ENCODE assay signal across 10 cellular contexts in genomic region chr5:12292610-12293204, GRCh38.
DNase-seq lines count a peak whose midpoint lies in the region; ATAC-seq and TF ChIP-seq lines count a peak whose summit lies in the region.
"Had no signal": no experiment of that assay in that cellular context is flagged by ENCODE, and none has a peak within 500 bp of the region (broad histone marks: within the 10 kb centered on the region; RNA-seq: fewer than 3 reads in every experiment).

No MANE protein-coding gene starts in this region.

- no peaks in the 10 kb centered on the region for H3K36me3 Mint-ChIP-seq in activated CD8-positive, alpha-beta T cell treated with anti-CD3 and anti-CD28 coated beads for 36 hours (ENCODE audit: low read depth)
- no peaks in the 10 kb centered on the region for H3K36me3 Mint-ChIP-seq in activated CD8-positive, alpha-beta T cell treated with anti-CD3 and anti-CD28 coated beads, Interleukin-2, amount 10 ng/mL, durations not matched to agents 7 days and 5 days (ENCODE audit: low read depth)
- no peaks in the 10 kb centered on the region for H3K36me3 Mint-ChIP-seq in type B pancreatic cell
- no peaks in the 10 kb centered on the region for H3K36me3 Mint-ChIP-seq in natural killer cell treated with Interleukin-12 subunit alpha and Interleukin-12 subunit beta and Interleukin-15 and Interleukin-18, amount 100 ng/mL, for 72 hours

- no peaks in the 10 kb centered on the region for H3K27me3 Mint-ChIP-seq in activated CD8-positive, alpha-beta T cell treated with anti-CD3 and anti-CD28 coated beads for 36 hours
- H3K27me3 Mint-ChIP-seq in activated CD8-positive, alpha-beta T cell treated with anti-CD3 and anti-CD28 coated beads, Interleukin-2, amount 10 ng/mL, durations not matched to agents 7 days and 5 days (ENCODE audit: low read depth), result no peaks in the 10 kb centered on the region
- H3K27me3 Mint-ChIP-seq in type B pancreatic cell, result no peaks in the 10 kb centered on the region
- no peaks in the 10 kb centered on the region for H3K27me3 Mint-ChIP-seq in natural killer cell treated with Interleukin-12 subunit alpha and Interleukin-12 subunit beta and Interleukin-15 and Interleukin-18, amount 100 ng/mL, for 72 hours
- H3K27me3 Mint-ChIP-seq: activated CD4-positive, alpha-beta memory T cell treated with anti-CD3 and anti-CD28 coated beads, Interleukin-2, amount 10 ng/mL, durations not matched to agents 7 days and 5 days had no signal

- CTCF ChIA-PET in activated CD8-positive, alpha-beta T cell treated with anti-CD3 and anti-CD28 coated beads for 36 hours (lab: Charles Lee), result no interaction called here
- CTCF ChIA-PET in activated CD8-positive, alpha-beta T cell treated with anti-CD3 and anti-CD28 coated beads, Interleukin-2, amount 10 ng/mL, durations not matched to agents 7 days and 5 days (lab: Charles Lee), result no interaction called here

- no peak for DNase-seq in activated CD8-positive, alpha-beta T cell treated with anti-CD3 and anti-CD28 coated beads for 36 hours
- no peak for DNase-seq in activated CD8-positive, alpha-beta T cell treated with anti-CD3 and anti-CD28 coated beads, Interleukin-2, amount 10 ng/mL, durations not matched to agents 7 days and 5 days
- DNase-seq in NCI-H82 treated with DMSO at 0.1 percent for 48 hours (lab: John Stamatoyannopoulos, UW; ENCODE audit: unreplicated experiment), result peak; percentile 9
- DNase-seq in T47D (ENCODE audit: low read depth in 1 of 2, low spot score in 1 of 2), result peak; percentile 1 to 77
- no peak for DNase-seq in type B pancreatic cell (ENCODE audit: extremely low spot score, unreplicated experiment)
- DNase-seq in activated T-cell treated with anti-CD3 and anti-CD28 coated beads, Interleukin-2, amount 50 U/mL, for 48 hours, result no peak
- DNase-seq in natural killer cell treated with Interleukin-12 subunit alpha and Interleukin-12 subunit beta and Interleukin-15 and Interleukin-18, amount 100 ng/mL, for 72 hours (ENCODE audit: low spot score), result no peak
- DNase-seq: activated CD4-positive, alpha-beta memory T cell treated with anti-CD3 and anti-CD28 coated beads, Interleukin-2, amount 10 ng/mL, durations not matched to agents 7 days and 5 days; left ventricle myocardium superior had no signal

- POLR2A ChIA-PET in activated CD8-positive, alpha-beta T cell treated with anti-CD3 and anti-CD28 coated beads for 36 hours (lab: Charles Lee), result no interaction called here
- POLR2A ChIA-PET in activated CD8-positive, alpha-beta T cell treated with anti-CD3 and anti-CD28 coated beads, Interleukin-2, amount 10 ng/mL, durations not matched to agents 7 days and 5 days (lab: Charles Lee), result no interaction called here

- in situ Hi-C loops in T47D (cut with HindIII; ENCODE audit: low pct_unique_long_range_greater_than_20kb, low sequenced_read_pairs), result no loop called here

- peaks cover 16% of the 10 kb centered on the region for H3K9me3 Mint-ChIP-seq in activated CD8-positive, alpha-beta T cell treated with anti-CD3 and anti-CD28 coated beads for 36 hours
- H3K9me3 Mint-ChIP-seq in activated CD8-positive, alpha-beta T cell treated with anti-CD3 and anti-CD28 coated beads, Interleukin-2, amount 10 ng/mL, durations not matched to agents 7 days and 5 days (ENCODE audit: insufficient read depth), result peaks cover 31% of the 10 kb centered on the region
- H3K9me3 Mint-ChIP-seq in type B pancreatic cell, result peaks cover 7% of the 10 kb centered on the region
- H3K9me3 Mint-ChIP-seq in natural killer cell treated with Interleukin-12 subunit alpha and Interleukin-12 subunit beta and Interleukin-15 and Interleukin-18, amount 100 ng/mL, for 72 hours, result peaks cover 10% of the 10 kb centered on the region

- peak; percentile 22 for TF ChIP-seq CTCF in activated CD8-positive, alpha-beta T cell treated with anti-CD3 and anti-CD28 coated beads for 36 hours (IDR thresholded peaks at IDR 0.05)
- peak; percentile 64 for TF ChIP-seq CTCF in type B pancreatic cell (conservative IDR thresholded peaks at IDR 0.05)

- intact Hi-C loops in activated CD8-positive, alpha-beta T cell treated with anti-CD3 and anti-CD28 coated beads for 36 hours (cut with micrococcal nuclease), result no loop called here

- no peak for ATAC-seq in activated CD8-positive, alpha-beta T cell treated with anti-CD3 and anti-CD28 coated beads for 36 hours
- ATAC-seq in activated CD8-positive, alpha-beta T cell treated with anti-CD3 and anti-CD28 coated beads, Interleukin-2, amount 10 ng/mL, durations not matched to agents 7 days and 5 days, result no peak
- no peak for ATAC-seq in HG02970 (IDR thresholded peaks at IDR 0.05; ENCODE audit: low FRiP score, unreplicated experiment)
- ATAC-seq in natural killer cell treated with Interleukin-12 subunit alpha and Interleukin-12 subunit beta and Interleukin-15 and Interleukin-18, amount 100 ng/mL, for 72 hours, result no peak
- ATAC-seq: left ventricle myocardium superior had no signal

- H3K4me1 Mint-ChIP-seq in activated CD8-positive, alpha-beta T cell treated with anti-CD3 and anti-CD28 coated beads for 36 hours (ENCODE audit: low read depth), result no peaks in the 10 kb centered on the region
- no peaks in the 10 kb centered on the region for H3K4me1 Mint-ChIP-seq in activated CD8-positive, alpha-beta T cell treated with anti-CD3 and anti-CD28 coated beads, Interleukin-2, amount 10 ng/mL, durations not matched to agents 7 days and 5 days (ENCODE audit: low read depth)
- no peaks in the 10 kb centered on the region for H3K4me1 Mint-ChIP-seq in type B pancreatic cell (ENCODE audit: unreplicated experiment)
- no peaks in the 10 kb centered on the region for H3K4me1 Mint-ChIP-seq in natural killer cell treated with Interleukin-12 subunit alpha and Interleukin-12 subunit beta and Interleukin-15 and Interleukin-18, amount 100 ng/mL, for 72 hours (ENCODE audit: low read depth in 2 of 2)
- H3K4me1 Mint-ChIP-seq: activated CD4-positive, alpha-beta memory T cell treated with anti-CD3 and anti-CD28 coated beads, Interleukin-2, amount 10 ng/mL, durations not matched to agents 7 days and 5 days had no signal

- no peak overlapping the region for H3K27ac Mint-ChIP-seq in activated CD8-positive, alpha-beta T cell treated with anti-CD3 and anti-CD28 coated beads for 36 hours
- no peak overlapping the region for H3K27ac Mint-ChIP-seq in activated CD8-positive, alpha-beta T cell treated with anti-CD3 and anti-CD28 coated beads, Interleukin-2, amount 10 ng/mL, durations not matched to agents 7 days and 5 days
- no peak overlapping the region for H3K27ac Mint-ChIP-seq in type B pancreatic cell
- no peak overlapping the region for H3K27ac Mint-ChIP-seq in natural killer cell treated with Interleukin-12 subunit alpha and Interleukin-12 subunit beta and Interleukin-15 and Interleukin-18, amount 100 ng/mL, for 72 hours
- H3K27ac Mint-ChIP-seq: activated CD4-positive, alpha-beta memory T cell treated with anti-CD3 and anti-CD28 coated beads, Interleukin-2, amount 10 ng/mL, durations not matched to agents 7 days and 5 days had no signal

- no peak overlapping the region for H3K4me3 Mint-ChIP-seq in activated CD8-positive, alpha-beta T cell treated with anti-CD3 and anti-CD28 coated beads for 36 hours
- no peak overlapping the region for H3K4me3 Mint-ChIP-seq in activated CD8-positive, alpha-beta T cell treated with anti-CD3 and anti-CD28 coated beads, Interleukin-2, amount 10 ng/mL, durations not matched to agents 7 days and 5 days
- H3K4me3 Mint-ChIP-seq in type B pancreatic cell, result no peak overlapping the region
- no peak overlapping the region for H3K4me3 Mint-ChIP-seq in natural killer cell treated with Interleukin-12 subunit alpha and Interleukin-12 subunit beta and Interleukin-15 and Interleukin-18, amount 100 ng/mL, for 72 hours
- H3K4me3 Mint-ChIP-seq: activated CD4-positive, alpha-beta memory T cell treated with anti-CD3 and anti-CD28 coated beads, Interleukin-2, amount 10 ng/mL, durations not matched to agents 7 days and 5 days had no signal

Comparison
In these comparisons a context has a peak if more than half of its experiments do, and no peak if none do; other contexts are left out.
1. DNase-seq: peak in NCI-H82 treated with DMSO at 0.1 percent for 48 hours (single experiment) and T47D (2 of 2); none in activated CD8-positive, alpha-beta T cell treated with anti-CD3 and anti-CD28 coated beads for 36 hours (single experiment), activated CD8-positive, alpha-beta T cell treated with anti-CD3 and anti-CD28 coated beads, Interleukin-2, amount 10 ng/mL, durations not matched to agents 7 days and 5 days (single experiment), type B pancreatic cell (single experiment), activated T-cell treated with anti-CD3 and anti-CD28 coated beads, Interleukin-2, amount 50 U/mL, for 48 hours (0 of 2) and natural killer cell treated with Interleukin-12 subunit alpha and Interleukin-12 subunit beta and Interleukin-15 and Interleukin-18, amount 100 ng/mL, for 72 hours (single experiment).